Comparison of ENCODE assay signal across 13 cellular contexts in genomic region chr6:113530769-113531168, GRCh38.
DNase-seq lines count a peak whose midpoint lies in the region; ATAC-seq and TF ChIP-seq lines count a peak whose summit lies in the region.
"Had no signal": no experiment of that assay in that cellular context is flagged by ENCODE, and none has a peak within 500 bp of the region (broad histone marks: within the 10 kb centered on the region; RNA-seq: fewer than 3 reads in every experiment).

No MANE protein-coding gene starts in this region.

- BruUV-seq in MCF 10A (replicated peaks; lab: Mats Ljungman, UMichigan) = no TSS peak

- DNase-seq in MCF 10A (ENCODE audit: unreplicated experiment) (peak; percentile 77), breast epithelium (ENCODE audit: low spot score in 2 of 2) (no peak), amniotic epithelial cell (ENCODE audit: low read depth) (peak; percentile 79), fibroblast of villous mesenchyme (ENCODE audit: low read depth) (peak; percentile 57), ACHN (no peak), nephron progenitor cell (no peak)
- DNase-seq in activated CD8-positive, alpha-beta memory T cell treated with anti-CD3 and anti-CD28 coated beads, Interleukin-2, amount 10 ng/mL, durations not matched to agents 7 days and 5 days = no peak
- DNase-seq: 8988T, Kasumi-1, SJCRH30 had no signal

- H3K36me3 Mint-ChIP-seq in MCF 10A (ENCODE audit: insufficient read depth, unreplicated experiment) (no peaks in the 10 kb centered on the region), nephron progenitor cell (ENCODE audit: low read depth) (peaks cover 7% of the 10 kb centered on the region)
- H3K36me3 Mint-ChIP-seq in activated CD8-positive, alpha-beta memory T cell treated with anti-CD3 and anti-CD28 coated beads, Interleukin-2, amount 10 ng/mL, durations not matched to agents 7 days and 5 days = no peaks in the 10 kb centered on the region

- POLR2A ChIA-PET in MCF 10A (lab: Yijun Ruan, JAX) = interaction anchor here (0.6 to 1.4 kb wide), 9 partner anchors 10 to 945 kb away, joined by 3 to 7 read pairs (median 4); no protein-coding TSS in a partner anchor

- H3K4me3 Mint-ChIP-seq in MCF 10A (ENCODE audit: unreplicated experiment) = no peak overlapping the region
- no peak overlapping the region for H3K4me3 Mint-ChIP-seq in activated CD8-positive, alpha-beta memory T cell treated with anti-CD3 and anti-CD28 coated beads, Interleukin-2, amount 10 ng/mL, durations not matched to agents 7 days and 5 days
- no peak overlapping the region for H3K4me3 Mint-ChIP-seq in nephron progenitor cell
- H3K4me3 Mint-ChIP-seq: activated T-helper 17 cell treated with anti-CD3 and anti-CD28 coated beads, Interleukin-2, amount 50 U/mL, for 72 hours had no signal

- H3K4me1 Mint-ChIP-seq in MCF 10A (ENCODE audit: insufficient read depth, unreplicated experiment) (peaks cover 18% of the 10 kb centered on the region), nephron progenitor cell (peaks cover 6% of the 10 kb centered on the region)
- no peaks in the 10 kb centered on the region for H3K4me1 Mint-ChIP-seq in activated CD8-positive, alpha-beta memory T cell treated with anti-CD3 and anti-CD28 coated beads, Interleukin-2, amount 10 ng/mL, durations not matched to agents 7 days and 5 days
- H3K4me1 Mint-ChIP-seq: activated T-helper 17 cell treated with anti-CD3 and anti-CD28 coated beads, Interleukin-2, amount 50 U/mL, for 72 hours had no signal

- TF ChIP-seq POLR2A in breast epithelium (IDR thresholded peaks at IDR 0.05) = no peak

- no peaks in the 10 kb centered on the region for H3K27me3 ChIP-seq in breast epithelium
- H3K27me3 ChIP-seq: SJCRH30 had no signal

- TF ChIP-seq CTCF in MCF 10A (IDR thresholded peaks at IDR 0.05; ENCODE audit: unreplicated experiment) (no peak), breast epithelium (IDR thresholded peaks at IDR 0.05) (no peak), fibroblast of villous mesenchyme (IDR thresholded peaks at IDR 0.05; ENCODE audit: insufficient read depth, low read depth, low read length) (no peak), nephron progenitor cell (IDR thresholded peaks at IDR 0.05) (no peak)

- H3K9me3 Mint-ChIP-seq in MCF 10A (ENCODE audit: unreplicated experiment) = no peaks in the 10 kb centered on the region
- H3K9me3 Mint-ChIP-seq in activated CD8-positive, alpha-beta memory T cell treated with anti-CD3 and anti-CD28 coated beads, Interleukin-2, amount 10 ng/mL, durations not matched to agents 7 days and 5 days (ENCODE audit: low read depth) = no peaks in the 10 kb centered on the region
- peaks cover 8% of the 10 kb centered on the region for H3K9me3 Mint-ChIP-seq in nephron progenitor cell

- no peaks in the 10 kb centered on the region for H3K27me3 Mint-ChIP-seq in MCF 10A (ENCODE audit: insufficient read depth, unreplicated experiment)
- no peaks in the 10 kb centered on the region for H3K27me3 Mint-ChIP-seq in activated CD8-positive, alpha-beta memory T cell treated with anti-CD3 and anti-CD28 coated beads, Interleukin-2, amount 10 ng/mL, durations not matched to agents 7 days and 5 days
- H3K27me3 Mint-ChIP-seq in nephron progenitor cell (ENCODE audit: low read depth, poor library complexity) = peaks cover 4% of the 10 kb centered on the region

- no peaks in the 10 kb centered on the region for H3K36me3 ChIP-seq in breast epithelium
- H3K36me3 ChIP-seq: SJCRH30 had no signal

- no peak for ATAC-seq in GM21390 (IDR thresholded peaks at IDR 0.05; ENCODE audit: unreplicated experiment)
- no peak for ATAC-seq in activated CD8-positive, alpha-beta memory T cell treated with anti-CD3 and anti-CD28 coated beads, Interleukin-2, amount 10 ng/mL, durations not matched to agents 7 days and 5 days
- ATAC-seq: activated CD4-positive, CD25-positive, alpha-beta regulatory T cell treated with anti-CD3 and anti-CD28 coated beads, Interleukin-2, amount 50 U/mL, for 24 hours; activated T-helper 17 cell treated with anti-CD3 and anti-CD28 coated beads, Interleukin-2, amount 50 U/mL, for 72 hours had no signal

- in situ Hi-C loops in ACHN (cut with HindIII; ENCODE audit: low pct_ligation_motif_present, low pct_unique_long_range_greater_than_20kb, low sequenced_read_pairs) = no loop called here

- no peaks in the 10 kb centered on the region for H3K4me1 ChIP-seq in breast epithelium
- H3K4me1 ChIP-seq: SJCRH30 had no signal

- H3K27ac Mint-ChIP-seq in MCF 10A (ENCODE audit: low read depth, unreplicated experiment) = no peak overlapping the region
- no peak overlapping the region for H3K27ac Mint-ChIP-seq in activated CD8-positive, alpha-beta memory T cell treated with anti-CD3 and anti-CD28 coated beads, Interleukin-2, amount 10 ng/mL, durations not matched to agents 7 days and 5 days
- no peak overlapping the region for H3K27ac Mint-ChIP-seq in nephron progenitor cell
- H3K27ac Mint-ChIP-seq: activated T-helper 17 cell treated with anti-CD3 and anti-CD28 coated beads, Interleukin-2, amount 50 U/mL, for 72 hours had no signal

- H3K4me3 ChIP-seq in breast epithelium (no peak overlapping the region), fibroblast of villous mesenchyme (ENCODE audit: low read depth, low read length) (no peak overlapping the region)
- H3K4me3 ChIP-seq: SJCRH30 had no signal

- CTCF ChIA-PET in MCF 10A (lab: Yijun Ruan, JAX) = interaction anchor here (0.6 to 1.1 kb wide), 4 partner anchors 48 to 328 kb away, joined by 3 to 5 read pairs (median 4); no protein-coding TSS in a partner anchor
- CTCF ChIA-PET in activated CD8-positive, alpha-beta memory T cell treated with anti-CD3 and anti-CD28 coated beads, Interleukin-2, amount 10 ng/mL, durations not matched to agents 7 days and 5 days (lab: Charles Lee) = no interaction called here

- intact Hi-C loops in MCF 10A (cut with micrococcal nuclease) = no loop called here
- intact Hi-C loops in breast epithelium (cut with DNase I; ENCODE audit: low total_unique reads) = no loop called here

- no peaks in the 10 kb centered on the region for H3K9me3 ChIP-seq in breast epithelium
- H3K9me3 ChIP-seq: SJCRH30 had no signal

- H3K27ac ChIP-seq in breast epithelium = no peak overlapping the region
- H3K27ac ChIP-seq: SJCRH30 had no signal

Comparison
In these comparisons a context has a peak if more than half of its experiments do, and no peak if none do; other contexts are left out.
1. DNase-seq: peak in MCF 10A (single experiment), amniotic epithelial cell (single experiment) and fibroblast of villous mesenchyme (single experiment); none in breast epithelium (0 of 2), activated CD8-positive, alpha-beta memory T cell treated with anti-CD3 and anti-CD28 coated beads, Interleukin-2, amount 10 ng/mL, durations not matched to agents 7 days and 5 days (single experiment), ACHN (single experiment) and nephron progenitor cell (single experiment).